Comparison of ENCODE assay signal across 1 cellular context in genomic region chr2:238484522-238485452, GRCh38.
TF ChIP-seq lines count a peak whose summit lies in the region.

No MANE protein-coding gene starts in this region.

TF ChIP-seq in HepG2, 621 proteins besides CTCF, POLR2A, EP300 and RAD21 (continued from another document):
- peak; percentile 96 for TF ChIP-seq ZNF646 (CRISPR knock-in tag; IDR thresholded peaks at IDR 0.05)
- TF ChIP-seq IKZF1 (IDR thresholded peaks at IDR 0.05): no peak
- 0 out of 2 replicates have a peak, but pooled peaks have one; percentile 12 for TF ChIP-seq NONO (IDR thresholded peaks at IDR 0.05)
- TF ChIP-seq NONO (CRISPR knock-in tag; conservative IDR thresholded peaks at IDR 0.05): no peak
- TF ChIP-seq MBD4 (IDR thresholded peaks at IDR 0.05; ENCODE audit: borderline replicate concordance, low read length): no peak
- peak; percentile 25; the same call in 1 of the 2 replicates for TF ChIP-seq CENPT (CRISPR knock-in tag; IDR thresholded peaks at IDR 0.05; ENCODE audit: low read depth)
- TF ChIP-seq HNRNPLL (IDR thresholded peaks at IDR 0.05; ENCODE audit: low read depth, low read length, poor library complexity, severe bottlenecking): peak; percentile 29
- TF ChIP-seq NFAT5 (CRISPR knock-in tag; IDR thresholded peaks at IDR 0.05): no peak
- TF ChIP-seq ZNF382 (CRISPR knock-in tag; IDR thresholded peaks at IDR 0.05; ENCODE audit: borderline replicate concordance): no peak
- TF ChIP-seq HMG20A (CRISPR knock-in tag; IDR thresholded peaks at IDR 0.05; ENCODE audit: borderline replicate concordance): no peak
- TF ChIP-seq ZNF766 (CRISPR knock-in tag; IDR thresholded peaks at IDR 0.05; ENCODE audit: borderline replicate concordance): no peak
- TF ChIP-seq ZNF121 (CRISPR knock-in tag; IDR thresholded peaks at IDR 0.05): no peak
- TF ChIP-seq SIN3A (IDR thresholded peaks at IDR 0.05; ENCODE audit: borderline replicate concordance, low read depth, low read length): no peak
- peak; percentile 24; the same call in 1 of the 2 replicates for TF ChIP-seq ZNF776 (CRISPR knock-in tag; IDR thresholded peaks at IDR 0.05)
